Comparison of ENCODE assay signal across 1 cellular context in the genomic region with DNA sequence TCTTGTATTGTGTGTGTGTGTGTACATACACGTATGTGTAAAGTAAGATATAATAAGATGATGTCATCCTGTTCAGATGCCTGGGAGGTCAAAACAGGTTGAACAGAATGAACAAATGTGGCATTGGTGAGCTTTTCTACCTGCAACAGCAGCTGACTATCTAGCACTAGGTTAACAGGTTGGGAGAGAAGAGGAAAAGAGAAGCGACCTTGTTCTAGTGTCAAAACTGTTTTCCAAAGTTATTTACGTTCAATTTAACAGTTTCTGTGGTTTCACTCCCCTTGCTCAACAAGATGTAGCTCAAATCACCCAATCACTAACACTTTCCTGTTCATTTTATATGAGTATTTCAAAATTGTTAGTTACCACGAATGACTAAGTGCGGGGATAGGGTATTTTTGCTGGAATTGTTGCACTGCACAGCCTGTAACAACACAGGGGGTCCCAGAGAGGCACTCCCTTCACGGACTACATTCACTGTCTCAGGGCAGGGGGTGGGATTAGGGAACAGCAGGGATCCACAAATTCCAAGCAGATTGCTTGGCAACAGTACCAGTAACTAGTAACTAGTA.
TF ChIP-seq lines count a peak whose summit lies in the region.

No MANE protein-coding gene starts in this region.

TF ChIP-seq in HEK293, 187 proteins besides CTCF, POLR2A, EP300 and RAD21 (continued from another document and continues in another):
- TF ChIP-seq ZNF280D (tag by site-specific recombination; IDR thresholded peaks at IDR 0.05): no peak
- TF ChIP-seq ZNF510 (tag by site-specific recombination; IDR thresholded peaks at IDR 0.05; ENCODE audit: insufficient replicate concordance): no peak
- TF ChIP-seq, protein P1, sequence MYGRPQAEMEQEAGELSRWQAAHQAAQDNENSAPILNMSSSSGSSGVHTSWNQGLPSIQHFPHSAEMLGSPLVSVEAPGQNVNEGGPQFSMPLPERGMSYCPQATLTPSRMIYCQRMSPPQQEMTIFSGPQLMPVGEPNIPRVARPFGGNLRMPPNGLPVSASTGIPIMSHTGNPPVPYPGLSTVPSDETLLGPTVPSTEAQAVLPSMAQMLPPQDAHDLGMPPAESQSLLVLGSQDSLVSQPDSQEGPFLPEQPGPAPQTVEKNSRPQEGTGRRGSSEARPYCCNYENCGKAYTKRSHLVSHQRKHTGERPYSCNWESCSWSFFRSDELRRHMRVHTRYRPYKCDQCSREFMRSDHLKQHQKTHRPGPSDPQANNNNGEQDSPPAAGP (tag by site-specific recombination; IDR thresholded peaks at IDR 0.05): no peak
- TF ChIP-seq ZNF548 (tag by site-specific recombination; IDR thresholded peaks at IDR 0.05): no peak
- no peak for TF ChIP-seq TCF7L2 (IDR thresholded peaks at IDR 0.05; ENCODE audit: borderline replicate concordance, low read depth, low read length)
- TF ChIP-seq ZNF560 (tag by site-specific recombination; IDR thresholded peaks at IDR 0.05; ENCODE audit: borderline replicate concordance): no peak
- no peak for TF ChIP-seq MZF1 (tag by site-specific recombination; IDR thresholded peaks at IDR 0.05; ENCODE audit: borderline replicate concordance)
- TF ChIP-seq ZNF585B (tag by site-specific recombination; IDR thresholded peaks at IDR 0.05): no peak
- TF ChIP-seq ZNF133 (tag by site-specific recombination; IDR thresholded peaks at IDR 0.05): no peak
- TF ChIP-seq ZIC2 (tag by site-specific recombination; IDR thresholded peaks at IDR 0.05): peak; percentile 94
- no peak for TF ChIP-seq ZBTB7A (tag by site-specific recombination; IDR thresholded peaks at IDR 0.05; ENCODE audit: low read depth)
- TF ChIP-seq ZNF549 (tag by site-specific recombination; IDR thresholded peaks at IDR 0.05): no peak
- no peak for TF ChIP-seq MYNN (tag by site-specific recombination; IDR thresholded peaks at IDR 0.05; ENCODE audit: borderline replicate concordance)
- TF ChIP-seq ZSCAN5A (tag by site-specific recombination; IDR thresholded peaks at IDR 0.05): no peak
- TF ChIP-seq, protein P2, sequence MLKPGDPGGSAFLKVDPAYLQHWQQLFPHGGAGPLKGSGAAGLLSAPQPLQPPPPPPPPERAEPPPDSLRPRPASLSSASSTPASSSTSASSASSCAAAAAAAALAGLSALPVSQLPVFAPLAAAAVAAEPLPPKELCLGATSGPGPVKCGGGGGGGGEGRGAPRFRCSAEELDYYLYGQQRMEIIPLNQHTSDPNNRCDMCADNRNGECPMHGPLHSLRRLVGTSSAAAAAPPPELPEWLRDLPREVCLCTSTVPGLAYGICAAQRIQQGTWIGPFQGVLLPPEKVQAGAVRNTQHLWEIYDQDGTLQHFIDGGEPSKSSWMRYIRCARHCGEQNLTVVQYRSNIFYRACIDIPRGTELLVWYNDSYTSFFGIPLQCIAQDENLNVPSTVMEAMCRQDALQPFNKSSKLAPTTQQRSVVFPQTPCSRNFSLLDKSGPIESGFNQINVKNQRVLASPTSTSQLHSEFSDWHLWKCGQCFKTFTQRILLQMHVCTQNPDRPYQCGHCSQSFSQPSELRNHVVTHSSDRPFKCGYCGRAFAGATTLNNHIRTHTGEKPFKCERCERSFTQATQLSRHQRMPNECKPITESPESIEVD (tag by site-specific recombination; IDR thresholded peaks at IDR 0.05): peak; percentile 46; the same call in 1 of the 2 replicates
- TF ChIP-seq, protein P3, sequence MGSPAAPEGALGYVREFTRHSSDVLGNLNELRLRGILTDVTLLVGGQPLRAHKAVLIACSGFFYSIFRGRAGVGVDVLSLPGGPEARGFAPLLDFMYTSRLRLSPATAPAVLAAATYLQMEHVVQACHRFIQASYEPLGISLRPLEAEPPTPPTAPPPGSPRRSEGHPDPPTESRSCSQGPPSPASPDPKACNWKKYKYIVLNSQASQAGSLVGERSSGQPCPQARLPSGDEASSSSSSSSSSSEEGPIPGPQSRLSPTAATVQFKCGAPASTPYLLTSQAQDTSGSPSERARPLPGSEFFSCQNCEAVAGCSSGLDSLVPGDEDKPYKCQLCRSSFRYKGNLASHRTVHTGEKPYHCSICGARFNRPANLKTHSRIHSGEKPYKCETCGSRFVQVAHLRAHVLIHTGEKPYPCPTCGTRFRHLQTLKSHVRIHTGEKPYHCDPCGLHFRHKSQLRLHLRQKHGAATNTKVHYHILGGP (tag by site-specific recombination; IDR thresholded peaks at IDR 0.05): no peak
- peak; percentile 17; the same call in 1 of the 2 replicates for TF ChIP-seq SP7 (tag by site-specific recombination; IDR thresholded peaks at IDR 0.05)
- TF ChIP-seq, protein P4, sequence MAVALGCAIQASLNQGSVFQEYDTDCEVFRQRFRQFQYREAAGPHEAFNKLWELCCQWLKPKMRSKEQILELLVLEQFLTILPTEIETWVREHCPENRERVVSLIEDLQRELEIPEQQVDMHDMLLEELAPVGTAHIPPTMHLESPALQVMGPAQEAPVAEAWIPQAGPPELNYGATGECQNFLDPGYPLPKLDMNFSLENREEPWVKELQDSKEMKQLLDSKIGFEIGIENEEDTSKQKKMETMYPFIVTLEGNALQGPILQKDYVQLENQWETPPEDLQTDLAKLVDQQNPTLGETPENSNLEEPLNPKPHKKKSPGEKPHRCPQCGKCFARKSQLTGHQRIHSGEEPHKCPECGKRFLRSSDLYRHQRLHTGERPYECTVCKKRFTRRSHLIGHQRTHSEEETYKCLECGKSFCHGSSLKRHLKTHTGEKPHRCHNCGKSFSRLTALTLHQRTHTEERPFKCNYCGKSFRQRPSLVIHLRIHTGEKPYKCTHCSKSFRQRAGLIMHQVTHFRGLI (tag by site-specific recombination; IDR thresholded peaks at IDR 0.05): no peak
- peak; percentile 41; the same call in 1 of the 2 replicates for TF ChIP-seq GLIS1 (tag by site-specific recombination; IDR thresholded peaks at IDR 0.05)
- no peak for TF ChIP-seq ZSCAN18 (tag by site-specific recombination; IDR thresholded peaks at IDR 0.05)
- no peak for TF ChIP-seq SP2 (tag by site-specific recombination; IDR thresholded peaks at IDR 0.05)
- no peak for TF ChIP-seq KLF1 (tag by site-specific recombination; IDR thresholded peaks at IDR 0.05)
- TF ChIP-seq BCL11A (tag by site-specific recombination; IDR thresholded peaks at IDR 0.05; ENCODE audit: low read depth): no peak
- TF ChIP-seq ZNF174 (tag by site-specific recombination; IDR thresholded peaks at IDR 0.05): no peak
- no peak for TF ChIP-seq ZNF214 (tag by site-specific recombination; IDR thresholded peaks at IDR 0.05; ENCODE audit: borderline replicate concordance)
- TF ChIP-seq ZNF138 (tag by site-specific recombination; IDR thresholded peaks at IDR 0.05; ENCODE audit: borderline replicate concordance): no peak
- no peak for TF ChIP-seq ZNF121 (tag by site-specific recombination; IDR thresholded peaks at IDR 0.05)
- no peak for TF ChIP-seq ZNF404 (tag by site-specific recombination; IDR thresholded peaks at IDR 0.05)
- no peak for TF ChIP-seq ZBTB21 (tag by site-specific recombination; IDR thresholded peaks at IDR 0.05)
- TF ChIP-seq, protein P5, sequence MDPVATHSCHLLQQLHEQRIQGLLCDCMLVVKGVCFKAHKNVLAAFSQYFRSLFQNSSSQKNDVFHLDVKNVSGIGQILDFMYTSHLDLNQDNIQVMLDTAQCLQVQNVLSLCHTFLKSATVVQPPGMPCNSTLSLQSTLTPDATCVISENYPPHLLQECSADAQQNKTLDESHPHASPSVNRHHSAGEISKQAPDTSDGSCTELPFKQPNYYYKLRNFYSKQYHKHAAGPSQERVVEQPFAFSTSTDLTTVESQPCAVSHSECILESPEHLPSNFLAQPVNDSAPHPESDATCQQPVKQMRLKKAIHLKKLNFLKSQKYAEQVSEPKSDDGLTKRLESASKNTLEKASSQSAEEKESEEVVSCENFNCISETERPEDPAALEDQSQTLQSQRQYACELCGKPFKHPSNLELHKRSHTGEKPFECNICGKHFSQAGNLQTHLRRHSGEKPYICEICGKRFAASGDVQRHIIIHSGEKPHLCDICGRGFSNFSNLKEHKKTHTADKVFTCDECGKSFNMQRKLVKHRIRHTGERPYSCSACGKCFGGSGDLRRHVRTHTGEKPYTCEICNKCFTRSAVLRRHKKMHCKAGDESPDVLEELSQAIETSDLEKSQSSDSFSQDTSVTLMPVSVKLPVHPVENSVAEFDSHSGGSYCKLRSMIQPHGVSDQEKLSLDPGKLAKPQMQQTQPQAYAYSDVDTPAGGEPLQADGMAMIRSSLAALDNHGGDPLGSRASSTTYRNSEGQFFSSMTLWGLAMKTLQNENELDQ (tag by site-specific recombination; IDR thresholded peaks at IDR 0.05; ENCODE audit: low read depth): no peak
- TF ChIP-seq, protein P6, sequence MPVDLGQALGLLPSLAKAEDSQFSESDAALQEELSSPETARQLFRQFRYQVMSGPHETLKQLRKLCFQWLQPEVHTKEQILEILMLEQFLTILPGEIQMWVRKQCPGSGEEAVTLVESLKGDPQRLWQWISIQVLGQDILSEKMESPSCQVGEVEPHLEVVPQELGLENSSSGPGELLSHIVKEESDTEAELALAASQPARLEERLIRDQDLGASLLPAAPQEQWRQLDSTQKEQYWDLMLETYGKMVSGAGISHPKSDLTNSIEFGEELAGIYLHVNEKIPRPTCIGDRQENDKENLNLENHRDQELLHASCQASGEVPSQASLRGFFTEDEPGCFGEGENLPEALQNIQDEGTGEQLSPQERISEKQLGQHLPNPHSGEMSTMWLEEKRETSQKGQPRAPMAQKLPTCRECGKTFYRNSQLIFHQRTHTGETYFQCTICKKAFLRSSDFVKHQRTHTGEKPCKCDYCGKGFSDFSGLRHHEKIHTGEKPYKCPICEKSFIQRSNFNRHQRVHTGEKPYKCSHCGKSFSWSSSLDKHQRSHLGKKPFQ (tag by site-specific recombination; IDR thresholded peaks at IDR 0.05): no peak
- TF ChIP-seq ZNF302 (tag by site-specific recombination; IDR thresholded peaks at IDR 0.05; ENCODE audit: low read depth): no peak
- TF ChIP-seq ZNF785 (tag by site-specific recombination; IDR thresholded peaks at IDR 0.05): no peak
- TF ChIP-seq, protein P7, sequence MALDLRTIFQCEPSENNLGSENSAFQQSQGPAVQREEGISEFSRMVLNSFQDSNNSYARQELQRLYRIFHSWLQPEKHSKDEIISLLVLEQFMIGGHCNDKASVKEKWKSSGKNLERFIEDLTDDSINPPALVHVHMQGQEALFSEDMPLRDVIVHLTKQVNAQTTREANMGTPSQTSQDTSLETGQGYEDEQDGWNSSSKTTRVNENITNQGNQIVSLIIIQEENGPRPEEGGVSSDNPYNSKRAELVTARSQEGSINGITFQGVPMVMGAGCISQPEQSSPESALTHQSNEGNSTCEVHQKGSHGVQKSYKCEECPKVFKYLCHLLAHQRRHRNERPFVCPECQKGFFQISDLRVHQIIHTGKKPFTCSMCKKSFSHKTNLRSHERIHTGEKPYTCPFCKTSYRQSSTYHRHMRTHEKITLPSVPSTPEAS (tag by site-specific recombination; IDR thresholded peaks at IDR 0.05): no peak
- TF ChIP-seq ZNF423 (tag by site-specific recombination; IDR thresholded peaks at IDR 0.05): no peak
- TF ChIP-seq ZBTB1 (tag by site-specific recombination; IDR thresholded peaks at IDR 0.05): no peak
- TF ChIP-seq HOXA7 (CRISPR knock-in tag; IDR thresholded peaks at IDR 0.05; ENCODE audit: borderline replicate concordance): no peak
- TF ChIP-seq, protein P8, sequence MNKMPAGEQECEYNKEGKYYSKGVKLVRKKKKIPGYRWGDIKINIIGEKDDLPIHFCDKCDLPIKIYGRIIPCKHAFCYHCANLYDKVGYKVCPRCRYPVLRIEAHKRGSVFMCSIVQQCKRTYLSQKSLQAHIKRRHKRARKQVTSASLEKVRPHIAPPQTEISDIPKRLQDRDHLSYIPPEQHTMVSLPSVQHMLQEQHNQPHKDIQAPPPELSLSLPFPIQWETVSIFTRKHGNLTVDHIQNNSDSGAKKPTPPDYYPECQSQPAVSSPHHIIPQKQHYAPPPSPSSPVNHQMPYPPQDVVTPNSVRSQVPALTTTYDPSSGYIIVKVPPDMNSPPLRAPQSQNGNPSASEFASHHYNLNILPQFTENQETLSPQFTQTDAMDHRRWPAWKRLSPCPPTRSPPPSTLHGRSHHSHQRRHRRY (tag by site-specific recombination; IDR thresholded peaks at IDR 0.05): no peak
- no peak for TF ChIP-seq ZNF514 (tag by site-specific recombination; IDR thresholded peaks at IDR 0.05)
- no peak for TF ChIP-seq ZNF621 (tag by site-specific recombination; IDR thresholded peaks at IDR 0.05)
- TF ChIP-seq ZFP37 (tag by site-specific recombination; IDR thresholded peaks at IDR 0.05): no peak
- TF ChIP-seq SP3 (tag by site-specific recombination; IDR thresholded peaks at IDR 0.05): no peak
